14 cellular contexts compared by ENCODE assay signal in genomic region chr2:10029875-10030223, GRCh38. TPM values are rescaled to one million over a fixed set of nuclear protein-coding genes. Genes with fewer than 3 reads are reported as not detected.
DNase-seq lines count a peak whose midpoint lies in the region; ATAC-seq and TF ChIP-seq lines count a peak whose summit lies in the region.
"Had no signal": no experiment of that assay in that cellular context is flagged by ENCODE, and none has a peak within 500 bp of the region (broad histone marks: within the 10 kb centered on the region; RNA-seq: fewer than 3 reads in every experiment).

No MANE protein-coding gene starts in this region.

- TF ChIP-seq CTCF in GM23338 (conservative IDR thresholded peaks at IDR 0.05; ENCODE audit: low read depth in 2 of 2) (no peak), nephron (IDR thresholded peaks at IDR 0.05; ENCODE audit: unreplicated experiment in 3 of 3) (no peak)

- no peak overlapping the region; the same call in 1 of the 2 replicates for H2AFZ ChIP-seq in GM23338

- H3K4me3 ChIP-seq in BLaER1 treated with 17β-estradiol and CSF1 and Interleukin-3, amounts not matched to agents 10 nM and 100 nM = peak overlapping the region in 5 of 10 experiments; percentile 24 to 61 (median 49); a peak in 5 of 20 replicates
- H3K4me3 ChIP-seq in GM23338 = no peak overlapping the region
- H3K4me3 ChIP-seq: MG63, SK-N-MC had no signal

- H3K4me1 ChIP-seq in BLaER1 treated with 17β-estradiol and CSF1 and Interleukin-3, amounts not matched to agents 10 nM and 100 nM = peaks cover 27 to 78% (median 46%) of the 10 kb centered on the region in 10 experiments
- H3K4me1 ChIP-seq in GM23338 (ENCODE audit: insufficient read depth) = peaks cover 17% of the 10 kb centered on the region

- H3K4me3 Mint-ChIP-seq in GM23338 (no peak overlapping the region; the same call in 2 of the 3 replicates), nephron (peak overlapping the region in 1 of 3 experiments; percentile 23)
- peak overlapping the region; percentile 78 to 81 for H3K4me3 Mint-ChIP-seq in effector memory CD8-positive, alpha-beta T cell

- peak overlapping the region in 8 of 11 experiments; percentile 58 to 86 (median 78); a peak in 12 of 22 replicates for H3K9ac ChIP-seq in BLaER1 treated with 17β-estradiol and CSF1 and Interleukin-3, amounts not matched to agents 10 nM and 100 nM

- no peaks in the 10 kb centered on the region for H4K20me1 ChIP-seq in BLaER1 treated with 17β-estradiol and CSF1 and Interleukin-3, amounts not matched to agents 10 nM and 100 nM
- no peaks in the 10 kb centered on the region for H4K20me1 ChIP-seq in GM23338 (replicated peaks; ENCODE audit: insufficient read depth)

- H3K27me3 Mint-ChIP-seq in GM23338 (ENCODE audit: insufficient read depth, low read depth, poor library complexity) = peaks cover 7% of the 10 kb centered on the region
- H3K27me3 Mint-ChIP-seq in effector memory CD8-positive, alpha-beta T cell = no peaks in the 10 kb centered on the region
- peaks cover 3% of the 10 kb centered on the region for H3K27me3 Mint-ChIP-seq in nephron (ENCODE audit: low read depth)

- H3K27ac Mint-ChIP-seq in GM23338 (no peak overlapping the region), nephron (peak overlapping the region; percentile 32 to 73 (median 53))
- peak overlapping the region; percentile 88 to 93 for H3K27ac Mint-ChIP-seq in effector memory CD8-positive, alpha-beta T cell

- H3K36me3 Mint-ChIP-seq in GM23338 (ENCODE audit: low read depth) = no peaks in the 10 kb centered on the region
- peaks cover 10% of the 10 kb centered on the region for H3K36me3 Mint-ChIP-seq in effector memory CD8-positive, alpha-beta T cell (ENCODE audit: insufficient read depth)
- H3K36me3 Mint-ChIP-seq in nephron (ENCODE audit: low read depth) = no peaks in the 10 kb centered on the region

- H3K9me3 Mint-ChIP-seq in GM23338 (no peaks in the 10 kb centered on the region), nephron (no peaks in the 10 kb centered on the region)
- H3K9me3 Mint-ChIP-seq in effector memory CD8-positive, alpha-beta T cell = no peaks in the 10 kb centered on the region

- H3K27ac ChIP-seq in BLaER1 treated with 17β-estradiol and CSF1 and Interleukin-3, amounts not matched to agents 10 nM and 100 nM = peak overlapping the region in 8 of 11 experiments; percentile 68 to 93 (median 84); a peak in 15 of 22 replicates
- no peak overlapping the region for H3K27ac ChIP-seq in GM23338 (ENCODE audit: low read depth)
- H3K27ac ChIP-seq: C4-2B, SK-N-MC had no signal

- no peak for DNase-seq in GM23338 (ENCODE audit: low spot score)
- DNase-seq in effector memory CD8-positive, alpha-beta T cell = no peak
- no peak for DNase-seq in ureter (ENCODE audit: low spot score)
- DNase-seq: activated naive CD4-positive, alpha-beta T cell treated with Interleukin-2 at 50 U/mL for 16 hours; GOT3; MG63; NK-92 treated with Interleukin-12 subunit alpha and Interleukin-12 subunit beta, amount 100 ng/mL, for 24 hours had no signal

- H3K9me3 ChIP-seq in BLaER1 treated with 17β-estradiol and CSF1 and Interleukin-3, amounts not matched to agents 10 nM and 100 nM (replicated peaks in 1 of 11) = no peaks in the 10 kb centered on the region
- H3K9me3 ChIP-seq: MG63 had no signal

- ATAC-seq in GM23338 (no peak), HG02642 (IDR thresholded peaks at IDR 0.05; ENCODE audit: poor library complexity, unreplicated experiment) (no peak), SK-N-SH treated with all-trans-retinoic acid at 6 μM for 48 hours (no peak), GM18873 (IDR thresholded peaks at IDR 0.05; ENCODE audit: low FRiP score, unreplicated experiment) (no peak)
- ATAC-seq in effector memory CD8-positive, alpha-beta T cell (replicated peaks) = no peak

- H3K9me2 ChIP-seq in GM23338 (ENCODE audit: insufficient read depth) = no peaks in the 10 kb centered on the region

- no peaks in the 10 kb centered on the region for H3K27me3 ChIP-seq in BLaER1 treated with 17β-estradiol and CSF1 and Interleukin-3, amounts not matched to agents 10 nM and 100 nM
- H3K27me3 ChIP-seq in GM23338 (ENCODE audit: insufficient read depth) = no peaks in the 10 kb centered on the region
- H3K27me3 ChIP-seq: MG63 had no signal

- H3K36me3 ChIP-seq in BLaER1 treated with 17β-estradiol and CSF1 and Interleukin-3, amounts not matched to agents 10 nM and 100 nM = no peaks in the 10 kb centered on the region
- no peaks in the 10 kb centered on the region for H3K36me3 ChIP-seq in GM23338 (ENCODE audit: insufficient read depth)
- H3K36me3 ChIP-seq: MG63 had no signal

- H3K4me2 ChIP-seq in BLaER1 treated with 17β-estradiol and CSF1 and Interleukin-3, amounts not matched to agents 10 nM and 100 nM = peak overlapping the region; percentile 71 to 98 (median 87); a peak in 21 of 22 replicates
- peak overlapping the region; percentile 66 for H3K4me2 ChIP-seq in GM23338

- peaks cover 16% of the 10 kb centered on the region for H3K4me1 Mint-ChIP-seq in GM23338
- H3K4me1 Mint-ChIP-seq in effector memory CD8-positive, alpha-beta T cell (ENCODE audit: low read depth in 2 of 2) = peaks cover 27 to 36% of the 10 kb centered on the region in 2 donors
- peaks cover 12% of the 10 kb centered on the region for H3K4me1 Mint-ChIP-seq in nephron

- H3K79me2 ChIP-seq in GM23338 (replicated peaks; ENCODE audit: insufficient read depth) = no peaks in the 10 kb centered on the region

- H3F3A ChIP-seq in GM23338 (replicated peaks; ENCODE audit: low read depth) = no peaks in the 10 kb centered on the region

TF ChIP-seq in GM23338, 12 proteins besides CTCF, POLR2A, EP300 and RAD21 (continues in another document):
- TF ChIP-seq ZNF331 (CRISPR knock-in tag; IDR thresholded peaks at IDR 0.05; ENCODE audit: low read depth) (no peak), POLR2AphosphoS5 (IDR thresholded peaks at IDR 0.05; ENCODE audit: low read depth) (no peak), EZH2 (IDR thresholded peaks at IDR 0.05; ENCODE audit: low read depth, unreplicated experiment) (no peak), REST (IDR thresholded peaks at IDR 0.05; ENCODE audit: unreplicated experiment) (no peak), NANOG (IDR thresholded peaks at IDR 0.05; ENCODE audit: borderline replicate concordance) (no peak)

TF ChIP-seq in SK-N-SH treated with all-trans-retinoic acid at 6 μM for 48 hours, 23 proteins besides CTCF, POLR2A, EP300 and RAD21:
- TF ChIP-seq PATZ1 (CRISPR knock-in tag; IDR thresholded peaks at IDR 0.05; ENCODE audit: borderline replicate concordance) = no peak
- no peak for TF ChIP-seq BACH2 (CRISPR knock-in tag; IDR thresholded peaks at IDR 0.05; ENCODE audit: borderline replicate concordance)
- TF ChIP-seq TSHZ2 (CRISPR knock-in tag; IDR thresholded peaks at IDR 0.05) = no peak
- TF ChIP-seq TCF4 (CRISPR knock-in tag; IDR thresholded peaks at IDR 0.05; ENCODE audit: borderline replicate concordance) = no peak

RNA-seq across cellular contexts. Expression of gene KLF11, which starts 13.5 kb away (rescaled TPM):
- 5.1 and 5.6 TPM in 2 replicates for total RNA-seq in GM23338 (2014; rRNA removed; shearing (Covaris generic))
- 1.4 and 1.6 TPM in 2 replicates for polyA plus RNA-seq in GM23338 (2016; fragmentation: Nextera tagmentation; extraction: Ambion mirVana)
- total RNA-seq in ureter = 18.8 TPM

RNA-seq across cellular contexts. Expression of gene CYS1, which starts 50.4 kb away (rescaled TPM):
- 0.04 and 0.31 TPM in 2 replicates for total RNA-seq in GM23338 (2014; rRNA removed; shearing (Covaris generic))
- 0.30 and 0.32 TPM in 2 replicates for polyA plus RNA-seq in GM23338 (2016; fragmentation: Nextera tagmentation; extraction: Ambion mirVana)
- total RNA-seq in ureter = 4.0 TPM
